Comparison of ENCODE assay signal across 6 cellular contexts in the genomic region with DNA sequence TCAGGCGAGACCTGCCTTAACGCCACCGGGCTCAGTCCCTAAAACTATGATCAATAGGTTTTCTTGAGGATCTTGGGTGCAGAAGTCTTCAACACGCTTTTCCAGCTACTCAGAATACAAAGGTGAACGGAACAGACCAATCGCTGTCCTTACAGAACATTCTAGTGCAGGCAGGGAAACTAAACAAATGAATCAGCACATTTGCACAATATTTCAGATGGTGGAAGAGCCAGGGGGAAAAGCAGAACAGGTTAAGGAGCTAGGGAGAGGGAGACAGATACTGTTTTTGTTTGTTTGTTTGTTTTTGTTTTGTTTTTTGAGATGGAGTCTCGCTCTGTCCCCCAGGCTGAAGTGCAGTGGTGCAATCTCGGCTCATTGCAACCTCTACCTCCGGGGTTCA.
"Had no signal": no experiment of that assay in that cellular context is flagged by ENCODE, and none has a peak within 500 bp of the region (broad histone marks: within the 10 kb centered on the region; RNA-seq: fewer than 3 reads in every experiment).

No MANE protein-coding gene starts in this region.

- H3K9ac ChIP-seq: KMS-11 had no signal

- H3K27ac Mint-ChIP-seq: IgD-negative memory B cell had no signal

- H3K4me1 Mint-ChIP-seq: IgD-negative memory B cell had no signal

- H3K4me2 ChIP-seq: KMS-11 had no signal

- DNase-seq: IMR-90, KBM-7, KG1 had no signal

- H3K27ac ChIP-seq: HL-60, KMS-11 had no signal

- H3K4me3 Mint-ChIP-seq: IgD-negative memory B cell had no signal
